ENCODE assay signal across 21 cellular contexts in genomic region chr13:113945857-113946408, GRCh38. TPM values are rescaled to one million over a fixed set of nuclear protein-coding genes. Genes with fewer than 3 reads are reported as not detected.
A peak's percentile ranks its signal among the peaks of the same experiment; 100 is the strongest.
DNase-seq lines count a peak whose midpoint lies in the region; TF ChIP-seq lines count a peak whose summit lies in the region.
"Had no signal": no experiment of that assay in that cellular context is flagged by ENCODE, and none has a peak within 500 bp of the region (broad histone marks: within the 10 kb centered on the region; RNA-seq: fewer than 3 reads in every experiment).

No MANE protein-coding gene starts in this region.

- H3K79me1 ChIP-seq in mesenchymal stem cell (replicated peaks; ENCODE audit: low read length, poor library complexity, severe bottlenecking), result peaks cover 6% of the 10 kb centered on the region

- H4K20me1 ChIP-seq in BLaER1 treated with 17β-estradiol and CSF1 and Interleukin-3, amounts not matched to agents 10 nM and 100 nM, result peaks cover 0 to 41% (median 0%) of the 10 kb centered on the region in 11 experiments; a peak in 8 of 22 replicates

- no peak overlapping the region for H2BK15ac ChIP-seq in mesenchymal stem cell (ENCODE audit: low read depth, poor library complexity, severe bottlenecking)

- peaks cover 0 to 7% (median 0%) of the 10 kb centered on the region in 11 experiments; a peak in 4 of 22 replicates for H3K9me3 ChIP-seq in BLaER1 treated with 17β-estradiol and CSF1 and Interleukin-3, amounts not matched to agents 10 nM and 100 nM (replicated peaks in 1 of 11)
- H3K9me3 ChIP-seq in mesenchymal stem cell (ENCODE audit: control insufficient read depth, low read length), result no peaks in the 10 kb centered on the region
- no peaks in the 10 kb centered on the region for H3K9me3 ChIP-seq in spleen
- H3K9me3 ChIP-seq: MG63 had no signal

- no peak overlapping the region for H3K4me3 ChIP-seq in BLaER1 treated with 17β-estradiol and CSF1 and Interleukin-3, amounts not matched to agents 10 nM and 100 nM
- no peak overlapping the region for H3K4me3 ChIP-seq in mesenchymal stem cell (ENCODE audit: insufficient read depth in 1 of 2, low read depth in 1 of 2, low read length in 2 of 2)
- H3K4me3 ChIP-seq in spleen, result no peak overlapping the region
- H3K4me3 ChIP-seq: MG63 had no signal

- H3K4me2 ChIP-seq in BLaER1 treated with 17β-estradiol and CSF1 and Interleukin-3, amounts not matched to agents 10 nM and 100 nM, result peak overlapping the region in 8 of 11 experiments; percentile 53 to 91 (median 81); a peak in 12 of 22 replicates
- no peak overlapping the region for H3K4me2 ChIP-seq in mesenchymal stem cell (ENCODE audit: low read length, poor library complexity, severe bottlenecking)

- H3K27ac ChIP-seq in BLaER1 treated with 17β-estradiol and CSF1 and Interleukin-3, amounts not matched to agents 10 nM and 100 nM, result no peak overlapping the region
- H3K27ac ChIP-seq in mesenchymal stem cell (ENCODE audit: low read length, poor library complexity, severe bottlenecking) (no peak overlapping the region), spleen (no peak overlapping the region)
- H3K27ac ChIP-seq: C4-2B, HL-60 had no signal

- intact Hi-C loops in spleen (cut with DNase I; ENCODE audit: low total_unique reads), result no loop called here

- H2BK5ac ChIP-seq in mesenchymal stem cell (ENCODE audit: low read depth, low read length, poor library complexity, severe bottlenecking), result no peak overlapping the region

- no peaks in the 10 kb centered on the region; a peak in 1 of 22 replicates for H3K27me3 ChIP-seq in BLaER1 treated with 17β-estradiol and CSF1 and Interleukin-3, amounts not matched to agents 10 nM and 100 nM
- H3K27me3 ChIP-seq in mesenchymal stem cell (ENCODE audit: control insufficient read depth in 1 of 2, insufficient read depth in 1 of 2, low read length in 2 of 2) (no peaks in the 10 kb centered on the region), spleen (replicated peaks in 1 of 7) (peaks cover 0 to 4% (median 0%) of the 10 kb centered on the region in 7 donors)
- H3K27me3 ChIP-seq: MG63 had no signal

- H2AFZ ChIP-seq in mesenchymal stem cell (ENCODE audit: low read depth, low read length), result no peak overlapping the region

- no peak overlapping the region for H2BK120ac ChIP-seq in mesenchymal stem cell (ENCODE audit: low read depth, low read length)

- no peak overlapping the region for H4K8ac ChIP-seq in mesenchymal stem cell (ENCODE audit: low read length)

- peak overlapping the region; percentile 6 to 37 for H2BK12ac ChIP-seq in mesenchymal stem cell (ENCODE audit: low read length in 2 of 2)

- 90% methylated on average over 26 of the region's 26 CpGs for WGBS in mesenchymal stem cell
- WGBS in spleen, 5 donors, result 83 to 93% (median 93%) methylated on average over 24 to 26 of the region's 26 CpGs

- peaks cover 35 to 50% (median 47%) of the 10 kb centered on the region in 10 experiments for H3K4me1 ChIP-seq in BLaER1 treated with 17β-estradiol and CSF1 and Interleukin-3, amounts not matched to agents 10 nM and 100 nM
- H3K4me1 ChIP-seq in mesenchymal stem cell (ENCODE audit: control insufficient read depth, insufficient read depth, low read depth, low read length) (peaks cover 12% of the 10 kb centered on the region), spleen (peaks cover 3 to 10% (median 6%) of the 10 kb centered on the region in 6 donors)

- no peaks in the 10 kb centered on the region for H3K36me3 ChIP-seq in BLaER1 treated with 17β-estradiol and CSF1 and Interleukin-3, amounts not matched to agents 10 nM and 100 nM
- H3K36me3 ChIP-seq in mesenchymal stem cell (ENCODE audit: control insufficient read depth in 1 of 2, insufficient read depth in 2 of 2, low read depth in 1 of 2, low read length in 2 of 2) (peaks cover 0 to 56% of the 10 kb centered on the region in 2 experiments), spleen (no peaks in the 10 kb centered on the region)
- H3K36me3 ChIP-seq: MG63 had no signal

- no peak overlapping the region for H2AK5ac ChIP-seq in mesenchymal stem cell (ENCODE audit: low read length, severe bottlenecking)

- no peak overlapping the region for H3K23ac ChIP-seq in mesenchymal stem cell (ENCODE audit: low read length in 2 of 2)

- H3K4ac ChIP-seq in mesenchymal stem cell (ENCODE audit: low read depth in 1 of 2, low read length in 2 of 2), result no peak overlapping the region

- TF ChIP-seq POLR2A in spleen (IDR thresholded peaks at IDR 0.05), result no peak

- peak overlapping the region; percentile 57 for H4K91ac ChIP-seq in mesenchymal stem cell (ENCODE audit: low read length)

- H3K14ac ChIP-seq in mesenchymal stem cell (ENCODE audit: low read length in 2 of 2), result no peak overlapping the region

- no peak overlapping the region for H3K9ac ChIP-seq in BLaER1 treated with 17β-estradiol and CSF1 and Interleukin-3, amounts not matched to agents 10 nM and 100 nM
- no peak overlapping the region for H3K9ac ChIP-seq in mesenchymal stem cell (ENCODE audit: low read length)

- no peak for TF ChIP-seq CTCF in spleen (IDR thresholded peaks at IDR 0.05 in 8 of 11, conservative IDR thresholded peaks at IDR 0.05 in 3 of 11)

- DNase-seq in NCI-H226, result peak; percentile 0
- no peak for DNase-seq in mesenchymal stem cell
- peak; percentile 47 for DNase-seq in spleen
- DNase-seq in MV-4-11 (lab: John Stamatoyannopoulos, UW), result no peak
- DNase-seq in activated CD4-positive, alpha-beta T cell treated with anti-CD3 and anti-CD28 coated beads for 48 hours, result no peak
- no peak for DNase-seq in GOT3 (lab: John Stamatoyannopoulos, UW)
- DNase-seq: DMS 273 treated with DMSO at 0.1 percent for 48 hours, DND-41, HCEC 1CT, Kasumi-1, MG63, NCI-H1092 treated with DMSO at 0.1 percent for 48 hours, NCI-H146, NCI-H2029 treated with DMSO at 0.1 percent for 48 hours, NCI-H2171 had no signal

- H3K18ac ChIP-seq in mesenchymal stem cell (ENCODE audit: low read depth in 1 of 2, low read length in 2 of 2), result peak overlapping the region in 1 of 2 experiments; percentile 28

RNA-seq across cellular contexts. Expression of gene C13orf46, which starts 27.9 kb away (rescaled TPM):
- polyA plus RNA-seq in mesenchymal stem cell (2013, experiment 1 of 2), result 0.43 TPM
- polyA plus RNA-seq in mesenchymal stem cell (2013, experiment 2 of 2), result 0.45 TPM
- 1 to 10 TPM in 5 of 7 donors, under 1 TPM in 2; 0.83 to 4.2 (median 2.6) TPM for total RNA-seq in spleen
- polyA plus RNA-seq in spleen, result under 1 TPM; 0.09 to 0.70 (median 0.13) TPM
- total RNA-seq: G401, NCI-H460, SK-MEL-5 had no signal

Comparison
In these comparisons a context has a peak if more than half of its experiments do, and no peak if none do; other contexts are left out.
1. DNase-seq: peak in NCI-H226 (single experiment) and spleen (single experiment); none in mesenchymal stem cell (single experiment), MV-4-11 (single experiment), activated CD4-positive, alpha-beta T cell treated with anti-CD3 and anti-CD28 coated beads for 48 hours (single experiment) and GOT3 (single experiment).